ENCODE assay signal across 1 cellular context in the genomic region with DNA sequence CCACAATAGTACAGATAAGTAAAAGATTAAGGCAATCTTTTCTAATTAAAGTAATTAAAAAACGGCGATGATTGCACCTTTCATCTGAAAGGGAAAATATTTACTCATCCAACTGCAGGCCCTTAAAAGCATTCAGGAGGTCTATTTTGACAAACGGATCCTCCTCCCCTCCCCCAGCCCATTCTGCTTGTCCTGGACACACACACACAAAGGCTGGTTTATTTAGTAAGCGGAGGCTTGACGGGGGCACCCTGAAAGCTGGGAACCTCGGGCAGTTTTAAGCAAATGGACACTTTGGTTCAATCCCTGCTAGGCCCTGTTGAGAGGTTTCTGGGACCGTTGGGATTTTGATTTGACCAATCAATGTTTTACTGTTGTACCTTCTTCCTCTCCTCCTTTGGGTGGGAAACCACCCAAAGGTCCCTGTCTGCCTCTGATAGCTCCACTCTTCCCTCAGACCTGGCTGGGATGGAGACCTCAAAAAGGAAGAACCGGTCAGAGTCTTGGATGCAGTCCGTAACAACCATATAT.
TF ChIP-seq lines count a peak whose summit lies in the region.

No MANE protein-coding gene starts in this region.

TF ChIP-seq in HepG2, 621 proteins besides CTCF, POLR2A, EP300 and RAD21 (continued from another document and continues in another):
- TF ChIP-seq KAT2B (IDR thresholded peaks at IDR 0.05; ENCODE audit: borderline replicate concordance, low read depth, low read length) (no peak), HOXA3 (CRISPR knock-in tag; IDR thresholded peaks at IDR 0.05) (no peak), ZNF782 (CRISPR knock-in tag; IDR thresholded peaks at IDR 0.05; ENCODE audit: borderline replicate concordance) (no peak), TRIM24 (CRISPR knock-in tag; IDR thresholded peaks at IDR 0.05) (no peak), SALL1 (CRISPR knock-in tag; IDR thresholded peaks at IDR 0.05) (no peak), JARID2 (CRISPR knock-in tag; IDR thresholded peaks at IDR 0.05; ENCODE audit: insufficient replicate concordance) (no peak), ZNF326 (CRISPR knock-in tag; IDR thresholded peaks at IDR 0.05; ENCODE audit: borderline replicate concordance) (no peak), NFYB (CRISPR knock-in tag; IDR thresholded peaks at IDR 0.05) (no peak), KDM5B (CRISPR knock-in tag; IDR thresholded peaks at IDR 0.05; ENCODE audit: borderline replicate concordance) (no peak), POLR2AphosphoS5 (IDR thresholded peaks at IDR 0.05; ENCODE audit: low read depth, low read length) (no peak), ZNF740 (CRISPR knock-in tag; IDR thresholded peaks at IDR 0.05) (no peak), ZSCAN20 (CRISPR knock-in tag; IDR thresholded peaks at IDR 0.05; ENCODE audit: borderline replicate concordance) (no peak), DMAP1 (CRISPR knock-in tag; IDR thresholded peaks at IDR 0.05) (no peak), ZNF567 (CRISPR knock-in tag; IDR thresholded peaks at IDR 0.05; ENCODE audit: borderline replicate concordance) (no peak), NAIF1 (CRISPR knock-in tag; IDR thresholded peaks at IDR 0.05; ENCODE audit: borderline replicate concordance) (0 out of 2 replicates have a peak, but pooled peaks have one; percentile 49), ZKSCAN5 (CRISPR knock-in tag; IDR thresholded peaks at IDR 0.05) (no peak), ZNF207 (IDR thresholded peaks at IDR 0.05; ENCODE audit: borderline replicate concordance) (no peak), GATAD1 (CRISPR knock-in tag; IDR thresholded peaks at IDR 0.05) (no peak), ZNF468 (CRISPR knock-in tag; IDR thresholded peaks at IDR 0.05) (no peak), ZNF335 (CRISPR knock-in tag; IDR thresholded peaks at IDR 0.05) (no peak), ZFP62 (CRISPR knock-in tag; IDR thresholded peaks at IDR 0.05) (no peak), ZNF331 (CRISPR knock-in tag; IDR thresholded peaks at IDR 0.05) (peak; percentile 5; the same call in 1 of the 2 replicates), FOXP1 (IDR thresholded peaks at IDR 0.05) (no peak), FOXP1 (CRISPR knock-in tag; IDR thresholded peaks at IDR 0.05) (peak; percentile 20; the same call in 1 of the 2 replicates), NCOA2 (CRISPR knock-in tag; IDR thresholded peaks at IDR 0.05) (no peak), ZMYM3 (CRISPR knock-in tag; IDR thresholded peaks at IDR 0.05) (no peak), ZFP1 (CRISPR knock-in tag; IDR thresholded peaks at IDR 0.05) (0 out of 2 replicates have a peak, but pooled peaks have one; percentile 12), ZMAT3 (CRISPR knock-in tag; conservative IDR thresholded peaks at IDR 0.05) (0 out of 2 replicates have a peak, but pooled peaks have one; percentile 59), TAF15 (IDR thresholded peaks at IDR 0.05; ENCODE audit: low read depth, low read length, poor library complexity, severe bottlenecking) (no peak), MAFK (conservative IDR thresholded peaks at IDR 0.05 in 1 of 2, IDR thresholded peaks at IDR 0.05 in 1 of 2; ENCODE audit: low read length in 2 of 2) (no peak), ARID4A (CRISPR knock-in tag; IDR thresholded peaks at IDR 0.05; ENCODE audit: borderline replicate concordance) (no peak), DNMT3B (CRISPR knock-in tag; conservative IDR thresholded peaks at IDR 0.05) (no peak), FOXA3 (CRISPR knock-in tag; IDR thresholded peaks at IDR 0.05) (no peak), KLF13 (CRISPR knock-in tag; IDR thresholded peaks at IDR 0.05) (no peak), ZNF788 (CRISPR knock-in tag; IDR thresholded peaks at IDR 0.05; ENCODE audit: borderline replicate concordance) (peak; percentile 51; the same call in 1 of the 2 replicates), ZNF781 (CRISPR knock-in tag; IDR thresholded peaks at IDR 0.05; ENCODE audit: borderline replicate concordance, not compliant biosample characterization) (no peak), ZSCAN29 (CRISPR knock-in tag; conservative IDR thresholded peaks at IDR 0.05) (no peak; the same call in 1 of the 2 replicates), STAG1 (CRISPR knock-in tag; IDR thresholded peaks at IDR 0.05) (no peak)
- TF ChIP-seq, protein P1, sequence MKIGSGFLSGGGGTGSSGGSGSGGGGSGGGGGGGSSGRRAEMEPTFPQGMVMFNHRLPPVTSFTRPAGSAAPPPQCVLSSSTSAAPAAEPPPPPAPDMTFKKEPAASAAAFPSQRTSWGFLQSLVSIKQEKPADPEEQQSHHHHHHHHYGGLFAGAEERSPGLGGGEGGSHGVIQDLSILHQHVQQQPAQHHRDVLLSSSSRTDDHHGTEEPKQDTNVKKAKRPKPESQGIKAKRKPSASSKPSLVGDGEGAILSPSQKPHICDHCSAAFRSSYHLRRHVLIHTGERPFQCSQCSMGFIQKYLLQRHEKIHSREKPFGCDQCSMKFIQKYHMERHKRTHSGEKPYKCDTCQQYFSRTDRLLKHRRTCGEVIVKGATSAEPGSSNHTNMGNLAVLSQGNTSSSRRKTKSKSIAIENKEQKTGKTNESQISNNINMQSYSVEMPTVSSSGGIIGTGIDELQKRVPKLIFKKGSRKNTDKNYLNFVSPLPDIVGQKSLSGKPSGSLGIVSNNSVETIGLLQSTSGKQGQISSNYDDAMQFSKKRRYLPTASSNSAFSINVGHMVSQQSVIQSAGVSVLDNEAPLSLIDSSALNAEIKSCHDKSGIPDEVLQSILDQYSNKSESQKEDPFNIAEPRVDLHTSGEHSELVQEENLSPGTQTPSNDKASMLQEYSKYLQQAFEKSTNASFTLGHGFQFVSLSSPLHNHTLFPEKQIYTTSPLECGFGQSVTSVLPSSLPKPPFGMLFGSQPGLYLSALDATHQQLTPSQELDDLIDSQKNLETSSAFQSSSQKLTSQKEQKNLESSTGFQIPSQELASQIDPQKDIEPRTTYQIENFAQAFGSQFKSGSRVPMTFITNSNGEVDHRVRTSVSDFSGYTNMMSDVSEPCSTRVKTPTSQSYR (CRISPR knock-in tag; IDR thresholded peaks at IDR 0.05; ENCODE audit: borderline replicate concordance), result peak; percentile 92
- TF ChIP-seq, protein P2, sequence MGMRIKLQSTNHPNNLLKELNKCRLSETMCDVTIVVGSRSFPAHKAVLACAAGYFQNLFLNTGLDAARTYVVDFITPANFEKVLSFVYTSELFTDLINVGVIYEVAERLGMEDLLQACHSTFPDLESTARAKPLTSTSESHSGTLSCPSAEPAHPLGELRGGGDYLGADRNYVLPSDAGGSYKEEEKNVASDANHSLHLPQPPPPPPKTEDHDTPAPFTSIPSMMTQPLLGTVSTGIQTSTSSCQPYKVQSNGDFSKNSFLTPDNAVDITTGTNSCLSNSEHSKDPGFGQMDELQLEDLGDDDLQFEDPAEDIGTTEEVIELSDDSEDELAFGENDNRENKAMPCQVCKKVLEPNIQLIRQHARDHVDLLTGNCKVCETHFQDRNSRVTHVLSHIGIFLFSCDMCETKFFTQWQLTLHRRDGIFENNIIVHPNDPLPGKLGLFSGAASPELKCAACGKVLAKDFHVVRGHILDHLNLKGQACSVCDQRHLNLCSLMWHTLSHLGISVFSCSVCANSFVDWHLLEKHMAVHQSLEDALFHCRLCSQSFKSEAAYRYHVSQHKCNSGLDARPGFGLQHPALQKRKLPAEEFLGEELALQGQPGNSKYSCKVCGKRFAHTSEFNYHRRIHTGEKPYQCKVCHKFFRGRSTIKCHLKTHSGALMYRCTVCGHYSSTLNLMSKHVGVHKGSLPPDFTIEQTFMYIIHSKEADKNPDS (CRISPR knock-in tag; IDR thresholded peaks at IDR 0.05), result no peak
- TF ChIP-seq, protein P3, sequence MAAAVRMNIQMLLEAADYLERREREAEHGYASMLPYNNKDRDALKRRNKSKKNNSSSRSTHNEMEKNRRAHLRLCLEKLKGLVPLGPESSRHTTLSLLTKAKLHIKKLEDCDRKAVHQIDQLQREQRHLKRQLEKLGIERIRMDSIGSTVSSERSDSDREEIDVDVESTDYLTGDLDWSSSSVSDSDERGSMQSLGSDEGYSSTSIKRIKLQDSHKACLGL (CRISPR knock-in tag; IDR thresholded peaks at IDR 0.05), result no peak
- TF ChIP-seq, protein P4, sequence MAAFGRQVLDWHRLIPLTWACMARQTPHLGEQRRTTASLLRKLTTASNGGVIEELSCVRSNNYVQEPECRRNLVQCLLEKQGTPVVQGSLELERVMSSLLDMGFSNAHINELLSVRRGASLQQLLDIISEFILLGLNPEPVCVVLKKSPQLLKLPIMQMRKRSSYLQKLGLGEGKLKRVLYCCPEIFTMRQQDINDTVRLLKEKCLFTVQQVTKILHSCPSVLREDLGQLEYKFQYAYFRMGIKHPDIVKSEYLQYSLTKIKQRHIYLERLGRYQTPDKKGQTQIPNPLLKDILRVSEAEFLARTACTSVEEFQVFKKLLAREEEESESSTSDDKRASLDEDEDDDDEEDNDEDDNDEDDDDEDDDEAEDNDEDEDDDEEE (CRISPR knock-in tag; IDR thresholded peaks at IDR 0.05), result no peak
- TF ChIP-seq, protein P5, sequence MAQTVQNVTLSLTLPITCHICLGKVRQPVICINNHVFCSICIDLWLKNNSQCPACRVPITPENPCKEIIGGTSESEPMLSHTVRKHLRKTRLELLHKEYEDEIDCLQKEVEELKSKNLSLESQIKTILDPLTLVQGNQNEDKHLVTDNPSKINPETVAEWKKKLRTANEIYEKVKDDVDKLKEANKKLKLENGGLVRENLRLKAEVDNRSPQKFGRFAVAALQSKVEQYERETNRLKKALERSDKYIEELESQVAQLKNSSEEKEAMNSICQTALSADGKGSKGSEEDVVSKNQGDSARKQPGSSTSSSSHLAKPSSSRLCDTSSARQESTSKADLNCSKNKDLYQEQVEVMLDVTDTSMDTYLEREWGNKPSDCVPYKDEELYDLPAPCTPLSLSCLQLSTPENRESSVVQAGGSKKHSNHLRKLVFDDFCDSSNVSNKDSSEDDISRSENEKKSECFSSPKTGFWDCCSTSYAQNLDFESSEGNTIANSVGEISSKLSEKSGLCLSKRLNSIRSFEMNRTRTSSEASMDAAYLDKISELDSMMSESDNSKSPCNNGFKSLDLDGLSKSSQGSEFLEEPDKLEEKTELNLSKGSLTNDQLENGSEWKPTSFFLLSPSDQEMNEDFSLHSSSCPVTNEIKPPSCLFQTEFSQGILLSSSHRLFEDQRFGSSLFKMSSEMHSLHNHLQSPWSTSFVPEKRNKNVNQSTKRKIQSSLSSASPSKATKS (CRISPR knock-in tag; IDR thresholded peaks at IDR 0.05), result peak; percentile 23; the same call in 1 of the 2 replicates
- TF ChIP-seq, protein P6, sequence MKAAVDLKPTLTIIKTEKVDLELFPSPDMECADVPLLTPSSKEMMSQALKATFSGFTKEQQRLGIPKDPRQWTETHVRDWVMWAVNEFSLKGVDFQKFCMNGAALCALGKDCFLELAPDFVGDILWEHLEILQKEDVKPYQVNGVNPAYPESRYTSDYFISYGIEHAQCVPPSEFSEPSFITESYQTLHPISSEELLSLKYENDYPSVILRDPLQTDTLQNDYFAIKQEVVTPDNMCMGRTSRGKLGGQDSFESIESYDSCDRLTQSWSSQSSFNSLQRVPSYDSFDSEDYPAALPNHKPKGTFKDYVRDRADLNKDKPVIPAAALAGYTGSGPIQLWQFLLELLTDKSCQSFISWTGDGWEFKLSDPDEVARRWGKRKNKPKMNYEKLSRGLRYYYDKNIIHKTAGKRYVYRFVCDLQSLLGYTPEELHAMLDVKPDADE (CRISPR knock-in tag; IDR thresholded peaks at IDR 0.05), result no peak
- TF ChIP-seq, protein P7, sequence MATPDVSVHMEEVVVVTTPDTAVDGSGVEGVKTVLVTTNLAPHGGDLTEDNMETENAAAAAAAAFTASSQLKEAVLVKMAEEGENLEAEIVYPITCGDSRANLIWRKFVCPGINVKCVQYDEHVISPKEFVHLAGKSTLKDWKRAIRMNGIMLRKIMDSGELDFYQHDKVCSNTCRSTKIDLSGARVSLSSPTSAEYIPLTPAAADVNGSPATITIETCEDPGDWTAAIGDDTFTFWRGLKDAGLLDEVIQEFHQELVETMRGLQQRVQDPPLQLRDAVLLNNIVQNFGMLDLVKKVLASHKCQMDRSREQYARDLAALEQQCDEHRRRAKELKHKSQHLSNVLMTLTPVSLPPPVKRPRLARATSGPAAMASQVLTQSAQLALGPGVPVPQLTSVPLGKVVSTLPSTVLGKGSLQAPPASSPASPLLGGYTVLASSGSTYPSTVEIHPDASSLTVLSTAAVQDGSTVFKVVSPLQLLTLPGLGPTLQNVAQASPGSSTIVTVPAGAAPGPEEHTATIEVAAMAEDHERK (CRISPR knock-in tag; IDR thresholded peaks at IDR 0.05; ENCODE audit: low read depth), result no peak
- TF ChIP-seq, protein P8, sequence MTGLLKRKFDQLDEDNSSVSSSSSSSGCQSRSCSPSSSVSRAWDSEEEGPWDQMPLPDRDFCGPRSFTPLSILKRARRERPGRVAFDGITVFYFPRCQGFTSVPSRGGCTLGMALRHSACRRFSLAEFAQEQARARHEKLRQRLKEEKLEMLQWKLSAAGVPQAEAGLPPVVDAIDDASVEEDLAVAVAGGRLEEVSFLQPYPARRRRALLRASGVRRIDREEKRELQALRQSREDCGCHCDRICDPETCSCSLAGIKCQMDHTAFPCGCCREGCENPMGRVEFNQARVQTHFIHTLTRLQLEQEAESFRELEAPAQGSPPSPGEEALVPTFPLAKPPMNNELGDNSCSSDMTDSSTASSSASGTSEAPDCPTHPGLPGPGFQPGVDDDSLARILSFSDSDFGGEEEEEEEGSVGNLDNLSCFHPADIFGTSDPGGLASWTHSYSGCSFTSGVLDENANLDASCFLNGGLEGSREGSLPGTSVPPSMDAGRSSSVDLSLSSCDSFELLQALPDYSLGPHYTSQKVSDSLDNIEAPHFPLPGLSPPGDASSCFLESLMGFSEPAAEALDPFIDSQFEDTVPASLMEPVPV (CRISPR knock-in tag; IDR thresholded peaks at IDR 0.05), result no peak
